In the genomic region with DNA sequence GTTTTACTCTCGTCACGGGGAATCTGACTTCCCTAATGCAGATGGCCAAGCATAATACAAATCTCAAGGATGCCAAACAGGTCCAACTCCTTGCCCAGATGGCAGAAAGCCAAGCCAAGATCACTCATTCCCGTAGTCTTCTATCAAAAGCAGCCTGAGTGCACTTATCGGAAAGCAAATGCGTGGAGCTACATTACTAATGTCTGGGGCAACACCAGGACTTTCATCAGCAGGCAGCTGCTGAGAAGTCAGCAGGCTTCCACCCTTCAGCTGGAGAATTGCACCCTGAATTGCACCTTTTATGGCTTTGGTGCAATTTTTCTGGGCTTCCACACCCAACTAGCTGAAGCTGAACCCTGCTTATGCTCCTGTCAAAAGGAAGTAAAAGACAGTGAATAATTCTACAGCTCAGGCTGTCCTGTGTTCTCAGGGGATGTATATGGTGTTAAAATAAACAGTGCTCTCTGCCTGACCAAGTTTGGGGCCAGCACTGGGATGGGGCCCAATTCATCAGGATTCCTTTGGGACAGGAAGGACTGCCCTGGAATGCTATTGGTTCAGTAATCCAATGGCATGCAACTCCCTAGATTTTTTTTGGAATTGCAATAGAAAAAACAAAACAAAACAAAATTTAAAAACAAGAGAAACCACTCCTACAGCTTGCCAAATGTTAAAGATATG, we compare ENCODE assay signal across 10 cellular contexts.
DNase-seq lines count a peak whose midpoint lies in the region; ATAC-seq and TF ChIP-seq lines count a peak whose summit lies in the region.
"Had no signal": no experiment of that assay in that cellular context is flagged by ENCODE, and none has a peak within 500 bp of the region (broad histone marks: within the 10 kb centered on the region; RNA-seq: fewer than 3 reads in every experiment).

No MANE protein-coding gene starts in this region.

- H3K4me1 ChIP-seq in ascending aorta (peaks cover 15 to 46% of the 10 kb centered on the region in 2 donors), heart right ventricle (peaks cover 0 to 23% (median 14%) of the 10 kb centered on the region in 9 donors), gastrocnemius medialis (peaks cover 56 to 58% of the 10 kb centered on the region in 2 donors)

- TF ChIP-seq POLR2A in gastrocnemius medialis (IDR thresholded peaks at IDR 0.05), result no peak

- peaks cover 24 to 25% of the 10 kb centered on the region in 2 donors for H3K36me3 ChIP-seq in ascending aorta
- peaks cover 0 to 58% (median 5%) of the 10 kb centered on the region in 9 donors for H3K36me3 ChIP-seq in heart right ventricle
- no peaks in the 10 kb centered on the region for H3K36me3 ChIP-seq in gastrocnemius medialis

- 38 to 43% methylated on average over 5 of the region's 5 CpGs for WGBS in heart right ventricle, 2 donors

- DNase-seq in HCEC 1CT (peak; percentile 37), ascending aorta (ENCODE audit: low spot score in 2 of 2) (peak; percentile 41 to 91), heart right ventricle (peak; percentile 26 to 34), gastrocnemius medialis (peak; percentile 13 to 46), NCI-H1694 treated with DMSO at 0.1 percent for 48 hours (lab: John Stamatoyannopoulos, UW) (no peak), activated gamma-delta T cell treated with Interleukin-2 at 50 U/mL for 16 hours (no peak), DMS114 treated with DMSO at 0.1 percent for 48 hours (lab: John Stamatoyannopoulos, UW; ENCODE audit: unreplicated experiment) (no peak), AG20443 (ENCODE audit: low spot score) (no peak)
- DNase-seq: Kasumi-1, SHP77 treated with DMSO at 0.1 percent for 48 hours had no signal

- ATAC-seq in heart right ventricle, result peak; percentile 61 to 92 (median 78)
- peak; percentile 43 to 64 for ATAC-seq in gastrocnemius medialis

- in situ Hi-C loops in gastrocnemius medialis (cut with MboI; ENCODE audit: low sequenced_read_pairs in 4 of 4), result no loop called here

- intact Hi-C loops in ascending aorta (cut with DNase I) (no loop called here), heart right ventricle (cut with DNase I) (no loop called here), gastrocnemius medialis (cut with DNase I; ENCODE audit: low total_unique reads) (no loop called here)

- H3K4me3 ChIP-seq in ascending aorta, result peak overlapping the region in 1 of 2 donors; percentile 19
- H3K4me3 ChIP-seq in heart right ventricle, result no peak overlapping the region
- no peak overlapping the region for H3K4me3 ChIP-seq in gastrocnemius medialis

- H3K27ac ChIP-seq in ascending aorta (peak overlapping the region; percentile 81 to 98), heart right ventricle (peak overlapping the region in 5 of 10 donors; percentile 0 to 54 (median 11)), gastrocnemius medialis (peak overlapping the region; percentile 36 to 67 (median 50))

- TF ChIP-seq CTCF in ascending aorta (IDR thresholded peaks at IDR 0.05), result no peak
- no peak for TF ChIP-seq CTCF in heart right ventricle (IDR thresholded peaks at IDR 0.05)
- TF ChIP-seq CTCF in gastrocnemius medialis (IDR thresholded peaks at IDR 0.05 in 4 of 5, conservative IDR thresholded peaks at IDR 0.05 in 1 of 5), result no peak

- H3K27me3 ChIP-seq in ascending aorta (no peaks in the 10 kb centered on the region), heart right ventricle (no peaks in the 10 kb centered on the region), gastrocnemius medialis (no peaks in the 10 kb centered on the region)

- no peaks in the 10 kb centered on the region for H3K9me3 ChIP-seq in ascending aorta
- peaks cover 0 to 5% (median 0%) of the 10 kb centered on the region in 11 donors for H3K9me3 ChIP-seq in heart right ventricle
- no peaks in the 10 kb centered on the region for H3K9me3 ChIP-seq in gastrocnemius medialis

Comparison
In these comparisons a context has a peak if more than half of its experiments do, and no peak if none do; other contexts are left out.
1. DNase-seq: peak in HCEC 1CT (single experiment), ascending aorta (2 of 2), heart right ventricle (2 of 2) and gastrocnemius medialis (2 of 2); none in NCI-H1694 treated with DMSO at 0.1 percent for 48 hours (single experiment), activated gamma-delta T cell treated with Interleukin-2 at 50 U/mL for 16 hours (single experiment), DMS114 treated with DMSO at 0.1 percent for 48 hours (single experiment) and AG20443 (single experiment).